12 cellular contexts compared by ENCODE assay signal in genomic region chr7:74059681-74060588, GRCh38. TPM values are rescaled to one million over a fixed set of nuclear protein-coding genes. Genes with fewer than 3 reads are reported as not detected.
DNase-seq lines count a peak whose midpoint lies in the region; ATAC-seq and TF ChIP-seq lines count a peak whose summit lies in the region.
"Had no signal": no experiment of that assay in that cellular context is flagged by ENCODE, and none has a peak within 500 bp of the region (broad histone marks: within the 10 kb centered on the region; RNA-seq: fewer than 3 reads in every experiment).

No MANE protein-coding gene starts in this region.

- no peak overlapping the region for H3K4me3 Mint-ChIP-seq in endothelial cell (ENCODE audit: unreplicated experiment)
- H3K4me3 Mint-ChIP-seq: activated CD4-positive, alpha-beta T cell treated with anti-CD3 and anti-CD28 coated beads, Interleukin-2, amount 10 ng/mL, durations not matched to agents 7 days and 5 days; activated naive CD8-positive, alpha-beta T cell treated with anti-CD3 and anti-CD28 coated beads, Interleukin-2, amount 10 ng/mL, durations not matched to agents 7 days and 5 days; naive thymus-derived CD4-positive, alpha-beta T cell had no signal

- no peaks in the 10 kb centered on the region for H3K4me1 ChIP-seq in aorta (ENCODE audit: control insufficient read depth in 1 of 2, insufficient read depth in 2 of 2, low read length in 2 of 2)

- no peak for TF ChIP-seq POLR2A in lower leg skin (IDR thresholded peaks at IDR 0.05)

- ATAC-seq in Right ventricle myocardium superior (ENCODE audit: poor library complexity) = peak; percentile 6
- ATAC-seq in aorta (ENCODE audit: low FRiP score) = no peak
- ATAC-seq in GM19324 (IDR thresholded peaks at IDR 0.05; ENCODE audit: low FRiP score, unreplicated experiment) = no peak
- ATAC-seq: naive thymus-derived CD4-positive, alpha-beta T cell had no signal

- intact Hi-C loops in Right ventricle myocardium superior (cut with DNase I) (no loop called here), cardiac septum (cut with DNase I) (loop anchor here (10.0 kb wide), 1 partner anchor 145 kb away; no protein-coding TSS in a partner anchor), lower leg skin (cut with DNase I; ENCODE audit: low total_unique reads) (no loop called here), aorta (cut with DNase I) (loop anchor here in 1 of 2 donors (5.0 to 10.0 kb wide), 3 partner anchors 112 to 325 kb away; partner anchors contain the start of gene EIF4H)

- H3K9me3 ChIP-seq in aorta (ENCODE audit: control insufficient read depth, low read length) = no peaks in the 10 kb centered on the region

- H3K27ac ChIP-seq in aorta (ENCODE audit: low read depth in 1 of 2, low read length in 2 of 2) = peak overlapping the region in 1 of 2 donors; percentile 10

- H3K36me3 ChIP-seq in aorta (ENCODE audit: control insufficient read depth in 1 of 2, insufficient read depth in 2 of 2, low read length in 1 of 2) = peaks cover 3 to 11% of the 10 kb centered on the region in 2 donors

- H3K27ac Mint-ChIP-seq in endothelial cell (ENCODE audit: unreplicated experiment) = no peak overlapping the region
- H3K27ac Mint-ChIP-seq: activated CD4-positive, alpha-beta T cell treated with anti-CD3 and anti-CD28 coated beads, Interleukin-2, amount 10 ng/mL, durations not matched to agents 7 days and 5 days; activated naive CD8-positive, alpha-beta T cell treated with anti-CD3 and anti-CD28 coated beads, Interleukin-2, amount 10 ng/mL, durations not matched to agents 7 days and 5 days; naive thymus-derived CD4-positive, alpha-beta T cell had no signal

- H3K36me3 Mint-ChIP-seq in endothelial cell (ENCODE audit: low read depth, unreplicated experiment) = peaks cover 8% of the 10 kb centered on the region
- H3K36me3 Mint-ChIP-seq: activated naive CD8-positive, alpha-beta T cell treated with anti-CD3 and anti-CD28 coated beads, Interleukin-2, amount 10 ng/mL, durations not matched to agents 7 days and 5 days; naive thymus-derived CD4-positive, alpha-beta T cell had no signal

- H3K27me3 ChIP-seq in aorta (ENCODE audit: control insufficient read depth in 1 of 2, insufficient read depth in 2 of 2, low read length in 1 of 2) = no peaks in the 10 kb centered on the region

- H3K4me1 Mint-ChIP-seq in endothelial cell (ENCODE audit: unreplicated experiment) = no peaks in the 10 kb centered on the region

- H3K9me3 Mint-ChIP-seq in endothelial cell (ENCODE audit: unreplicated experiment) = no peaks in the 10 kb centered on the region
- H3K9me3 Mint-ChIP-seq: activated CD4-positive, alpha-beta T cell treated with anti-CD3 and anti-CD28 coated beads, Interleukin-2, amount 10 ng/mL, durations not matched to agents 7 days and 5 days; activated naive CD8-positive, alpha-beta T cell treated with anti-CD3 and anti-CD28 coated beads, Interleukin-2, amount 10 ng/mL, durations not matched to agents 7 days and 5 days had no signal

- WGBS in lower leg skin, 2 donors = 41 to 51% methylated on average over 15 to 19 of the region's 21 CpGs
- 10 to 23% methylated on average over 19 to 21 of the region's 21 CpGs for WGBS in aorta, 2 donors

- peaks cover 1% of the 10 kb centered on the region for H3K27me3 Mint-ChIP-seq in endothelial cell (ENCODE audit: unreplicated experiment)

- H3K4me3 ChIP-seq in choroid plexus epithelial cell (ENCODE audit: low read depth, low read length) = no peak overlapping the region
- H3K4me3 ChIP-seq in lower leg skin (ENCODE audit: low read depth, poor library complexity, severe bottlenecking) = no peak overlapping the region
- H3K4me3 ChIP-seq in aorta (ENCODE audit: low read length in 2 of 2) = no peak overlapping the region

- DNase-seq in Right ventricle myocardium superior (no peak), cardiac septum (ENCODE audit: low spot score) (no peak), choroid plexus epithelial cell (ENCODE audit: low read depth) (no peak), lower leg skin (ENCODE audit: low spot score in 2 of 2) (peak; percentile 81 to 94), aorta (peak; percentile 71 to 75), endothelial cell (ENCODE audit: low spot score) (no peak)
- no peak for DNase-seq in stimulated activated CD4-positive, alpha-beta T cell treated with anti-CD3 and anti-CD28 coated beads, Interleukin-2, amount 100 ng/mL, for 24 hours
- DNase-seq: activated CD4-positive, alpha-beta T cell treated with anti-CD3 and anti-CD28 coated beads, Interleukin-2, amount 10 ng/mL, durations not matched to agents 7 days and 5 days; activated naive CD8-positive, alpha-beta T cell treated with anti-CD3 and anti-CD28 coated beads, Interleukin-2, amount 10 ng/mL, durations not matched to agents 7 days and 5 days; naive thymus-derived CD4-positive, alpha-beta T cell; stimulated activated CD4-positive, alpha-beta T cell treated with anti-CD3 and anti-CD28 coated beads, Interleukin-4, amount 100 ng/mL, for 24 hours had no signal

- TF ChIP-seq CTCF in choroid plexus epithelial cell (conservative IDR thresholded peaks at IDR 0.05; ENCODE audit: low read depth, low read length) (peak; percentile 14), lower leg skin (IDR thresholded peaks at IDR 0.05) (no peak), endothelial cell (IDR thresholded peaks at IDR 0.05; ENCODE audit: unreplicated experiment) (no peak)

RNA-seq across cellular contexts. Expression of gene LIMK1, which starts 23.7 kb away (rescaled TPM):
- total RNA-seq in Right ventricle myocardium superior (8.6 TPM), cardiac septum (13.6 TPM), lower leg skin (10 to 100 TPM in 3 of 4 donors, 1 to 10 TPM in 1; 7.7 to 19.5 (median 14.6) TPM), aorta (10 to 100 TPM; 14.7 to 18.9 TPM), endothelial cell (ENCODE audit: unreplicated experiment) (51.0 TPM)
- 1 to 10 TPM; 6.1 to 8.4 TPM for polyA plus RNA-seq in aorta

RNA-seq across cellular contexts. Expression of gene ELN, which starts 32.0 kb away (rescaled TPM):
- 33.2 TPM for total RNA-seq in Right ventricle myocardium superior
- 41.2 TPM for total RNA-seq in cardiac septum
- 10 to 100 TPM in 3 of 4 donors, 1 to 10 TPM in 1; 5.6 to 96.2 (median 32.4) TPM for total RNA-seq in lower leg skin
- 100 to 1,000 TPM; 556 to 836 TPM for total RNA-seq in aorta
- polyA plus RNA-seq in aorta = 1,000 to 10,000 TPM in 1 of 2 donors, 100 to 1,000 TPM in 1; 262 to 1,097 TPM
- 44.8 TPM for total RNA-seq in endothelial cell (ENCODE audit: unreplicated experiment)
- total RNA-seq: activated CD4-positive, alpha-beta T cell treated with anti-CD3 and anti-CD28 coated beads, Interleukin-2, amount 10 ng/mL, durations not matched to agents 7 days and 5 days; activated naive CD8-positive, alpha-beta T cell treated with anti-CD3 and anti-CD28 coated beads, Interleukin-2, amount 10 ng/mL, durations not matched to agents 7 days and 5 days had no signal
- polyA plus RNA-seq: naive thymus-derived CD4-positive, alpha-beta T cell had no signal

Comparison
In these comparisons a context has a peak if more than half of its experiments do, and no peak if none do; other contexts are left out.
1. DNase-seq: peak in lower leg skin (2 of 2) and aorta (2 of 2); none in Right ventricle myocardium superior (single experiment), cardiac septum (single experiment), choroid plexus epithelial cell (single experiment), stimulated activated CD4-positive, alpha-beta T cell treated with anti-CD3 and anti-CD28 coated beads, Interleukin-2, amount 100 ng/mL, for 24 hours (0 of 2) and endothelial cell (single experiment).
2. RNA of gene ELN, which starts 32.0 kb away (total RNA-seq): 556 to 836 TPM in aorta; 5.6 to 96.2 TPM in lower leg skin, 44.8 TPM in endothelial cell (single experiment), 41.2 TPM in cardiac septum (single experiment) and 33.2 TPM in Right ventricle myocardium superior (single experiment); every median in the first group is over 4 times any median in the second.